ENCODE assay signal across 2 cellular contexts in the genomic region with DNA sequence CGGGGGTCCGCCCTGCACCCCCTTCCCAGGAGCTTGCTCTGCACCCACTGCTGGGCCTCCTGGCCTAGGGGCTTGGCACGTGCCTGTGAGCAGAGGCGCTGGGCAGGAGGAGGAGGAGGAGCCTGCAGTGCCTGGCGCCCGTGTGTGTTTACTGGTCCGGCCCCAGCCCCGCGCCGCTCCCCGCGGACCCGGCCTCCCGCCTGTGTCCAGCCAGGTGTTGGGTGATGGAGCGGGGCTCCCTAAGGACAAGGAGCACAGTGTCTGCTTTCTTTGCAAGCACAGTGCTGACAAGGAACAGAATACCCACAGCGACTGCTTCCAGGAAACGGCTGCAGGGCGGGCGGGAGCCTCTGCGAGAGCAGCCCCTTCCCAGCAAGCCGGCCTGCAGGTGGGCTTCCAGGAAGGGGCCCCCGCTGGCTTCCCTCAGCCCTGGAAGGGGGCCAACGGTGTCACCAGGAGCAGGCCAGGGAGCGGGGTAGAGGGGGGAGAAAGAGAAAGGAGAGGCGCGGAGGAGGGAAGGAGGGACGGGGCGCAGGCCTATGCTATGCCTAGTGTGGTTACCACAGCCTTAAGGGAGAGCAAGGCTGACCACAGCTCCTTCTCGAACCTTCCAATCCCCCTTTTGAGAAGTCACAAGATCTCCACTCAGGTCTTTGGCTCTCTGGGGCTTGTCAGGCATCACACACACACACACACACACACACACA.
TF ChIP-seq lines count a peak whose summit lies in the region.

No MANE protein-coding gene starts in this region.

TF ChIP-seq in K562, 482 proteins besides CTCF, POLR2A, EP300 and RAD21:
- TF ChIP-seq BACH1 (tag; IDR thresholded peaks at IDR 0.05) = no peak
- no peak for TF ChIP-seq CCAR2 (IDR thresholded peaks at IDR 0.05; ENCODE audit: low read depth, low read length)
- no peak for TF ChIP-seq ELF2 (CRISPR knock-in tag; IDR thresholded peaks at IDR 0.05)
- TF ChIP-seq RAD51 (IDR thresholded peaks at IDR 0.05; ENCODE audit: borderline replicate concordance, low read depth) = no peak
- TF ChIP-seq DIDO1 (tag; IDR thresholded peaks at IDR 0.05; ENCODE audit: low read depth) = no peak
- TF ChIP-seq, protein P1, sequence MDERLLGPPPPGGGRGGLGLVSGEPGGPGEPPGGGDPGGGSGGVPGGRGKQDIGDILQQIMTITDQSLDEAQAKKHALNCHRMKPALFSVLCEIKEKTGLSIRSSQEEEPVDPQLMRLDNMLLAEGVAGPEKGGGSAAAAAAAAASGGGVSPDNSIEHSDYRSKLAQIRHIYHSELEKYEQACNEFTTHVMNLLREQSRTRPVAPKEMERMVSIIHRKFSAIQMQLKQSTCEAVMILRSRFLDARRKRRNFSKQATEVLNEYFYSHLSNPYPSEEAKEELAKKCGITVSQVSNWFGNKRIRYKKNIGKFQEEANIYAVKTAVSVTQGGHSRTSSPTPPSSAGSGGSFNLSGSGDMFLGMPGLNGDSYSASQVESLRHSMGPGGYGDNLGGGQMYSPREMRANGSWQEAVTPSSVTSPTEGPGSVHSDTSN (CRISPR knock-in tag; IDR thresholded peaks at IDR 0.05; ENCODE audit: low read depth) = no peak
- TF ChIP-seq, protein P1 (tag; conservative IDR thresholded peaks at IDR 0.05; ENCODE audit: low read depth) = no peak
- no peak for TF ChIP-seq FOS (IDR thresholded peaks at IDR 0.05; ENCODE audit: extremely low read depth, insufficient read length)
- no peak for TF ChIP-seq ZNF212 (CRISPR knock-in tag; IDR thresholded peaks at IDR 0.05)
- TF ChIP-seq RBM15 (IDR thresholded peaks at IDR 0.05; ENCODE audit: insufficient read depth, low read length) = no peak
- TF ChIP-seq CBFA2T3 (IDR thresholded peaks at IDR 0.05) = no peak
- TF ChIP-seq, protein P2, sequence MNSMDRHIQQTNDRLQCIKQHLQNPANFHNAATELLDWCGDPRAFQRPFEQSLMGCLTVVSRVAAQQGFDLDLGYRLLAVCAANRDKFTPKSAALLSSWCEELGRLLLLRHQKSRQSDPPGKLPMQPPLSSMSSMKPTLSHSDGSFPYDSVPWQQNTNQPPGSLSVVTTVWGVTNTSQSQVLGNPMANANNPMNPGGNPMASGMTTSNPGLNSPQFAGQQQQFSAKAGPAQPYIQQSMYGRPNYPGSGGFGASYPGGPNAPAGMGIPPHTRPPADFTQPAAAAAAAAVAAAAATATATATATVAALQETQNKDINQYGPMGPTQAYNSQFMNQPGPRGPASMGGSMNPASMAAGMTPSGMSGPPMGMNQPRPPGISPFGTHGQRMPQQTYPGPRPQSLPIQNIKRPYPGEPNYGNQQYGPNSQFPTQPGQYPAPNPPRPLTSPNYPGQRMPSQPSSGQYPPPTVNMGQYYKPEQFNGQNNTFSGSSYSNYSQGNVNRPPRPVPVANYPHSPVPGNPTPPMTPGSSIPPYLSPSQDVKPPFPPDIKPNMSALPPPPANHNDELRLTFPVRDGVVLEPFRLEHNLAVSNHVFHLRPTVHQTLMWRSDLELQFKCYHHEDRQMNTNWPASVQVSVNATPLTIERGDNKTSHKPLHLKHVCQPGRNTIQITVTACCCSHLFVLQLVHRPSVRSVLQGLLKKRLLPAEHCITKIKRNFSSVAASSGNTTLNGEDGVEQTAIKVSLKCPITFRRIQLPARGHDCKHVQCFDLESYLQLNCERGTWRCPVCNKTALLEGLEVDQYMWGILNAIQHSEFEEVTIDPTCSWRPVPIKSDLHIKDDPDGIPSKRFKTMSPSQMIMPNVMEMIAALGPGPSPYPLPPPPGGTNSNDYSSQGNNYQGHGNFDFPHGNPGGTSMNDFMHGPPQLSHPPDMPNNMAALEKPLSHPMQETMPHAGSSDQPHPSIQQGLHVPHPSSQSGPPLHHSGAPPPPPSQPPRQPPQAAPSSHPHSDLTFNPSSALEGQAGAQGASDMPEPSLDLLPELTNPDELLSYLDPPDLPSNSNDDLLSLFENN (IDR thresholded peaks at IDR 0.05; ENCODE audit: low read depth in 2 of 2, low read length in 2 of 2) = no peak
- no peak for TF ChIP-seq L3MBTL2 (IDR thresholded peaks at IDR 0.05)
- no peak for TF ChIP-seq ZNF140 (CRISPR knock-in tag; IDR thresholded peaks at IDR 0.05)
- no peak for TF ChIP-seq MTF1 (CRISPR knock-in tag; IDR thresholded peaks at IDR 0.05; ENCODE audit: borderline replicate concordance)
- TF ChIP-seq, protein P3, sequence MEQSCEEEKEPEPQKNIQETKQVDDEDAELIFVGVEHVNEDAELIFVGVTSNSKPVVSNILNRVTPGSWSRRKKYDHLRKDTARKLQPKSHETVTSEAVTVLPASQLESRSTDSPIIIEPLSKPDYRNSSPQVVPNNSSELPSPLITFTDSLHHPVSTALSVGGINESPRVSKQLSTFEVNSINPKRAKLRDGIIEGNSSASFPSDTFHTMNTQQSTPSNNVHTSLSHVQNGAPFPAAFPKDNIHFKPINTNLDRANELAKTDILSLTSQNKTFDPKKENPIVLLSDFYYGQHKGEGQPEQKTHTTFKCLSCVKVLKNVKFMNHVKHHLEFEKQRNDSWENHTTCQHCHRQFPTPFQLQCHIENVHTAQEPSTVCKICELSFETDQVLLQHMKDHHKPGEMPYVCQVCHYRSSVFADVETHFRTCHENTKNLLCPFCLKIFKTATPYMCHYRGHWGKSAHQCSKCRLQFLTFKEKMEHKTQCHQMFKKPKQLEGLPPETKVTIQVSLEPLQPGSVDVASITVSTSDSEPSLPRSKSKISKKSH (CRISPR knock-in tag; IDR thresholded peaks at IDR 0.05) = no peak
- no peak for TF ChIP-seq ZKSCAN8 (CRISPR knock-in tag; IDR thresholded peaks at IDR 0.05)
- TF ChIP-seq SRSF7 (optimal IDR thresholded peaks at IDR 0.05; ENCODE audit: low read depth, low read length) = no peak

TF ChIP-seq in SK-N-SH, 30 proteins besides CTCF, POLR2A, EP300 and RAD21:
- no peak for TF ChIP-seq JUND (IDR thresholded peaks at IDR 0.05)
- no peak for TF ChIP-seq RCOR1 (IDR thresholded peaks at IDR 0.05; ENCODE audit: low read length)
- no peak for TF ChIP-seq FOXJ3 (CRISPR knock-in tag; IDR thresholded peaks at IDR 0.05)
- no peak for TF ChIP-seq FOSL2 (IDR thresholded peaks at IDR 0.05; ENCODE audit: borderline replicate concordance, low read depth)
- no peak for TF ChIP-seq SIN3A (IDR thresholded peaks at IDR 0.05; ENCODE audit: borderline replicate concordance, low read depth, low read length)
